In the genomic region with DNA sequence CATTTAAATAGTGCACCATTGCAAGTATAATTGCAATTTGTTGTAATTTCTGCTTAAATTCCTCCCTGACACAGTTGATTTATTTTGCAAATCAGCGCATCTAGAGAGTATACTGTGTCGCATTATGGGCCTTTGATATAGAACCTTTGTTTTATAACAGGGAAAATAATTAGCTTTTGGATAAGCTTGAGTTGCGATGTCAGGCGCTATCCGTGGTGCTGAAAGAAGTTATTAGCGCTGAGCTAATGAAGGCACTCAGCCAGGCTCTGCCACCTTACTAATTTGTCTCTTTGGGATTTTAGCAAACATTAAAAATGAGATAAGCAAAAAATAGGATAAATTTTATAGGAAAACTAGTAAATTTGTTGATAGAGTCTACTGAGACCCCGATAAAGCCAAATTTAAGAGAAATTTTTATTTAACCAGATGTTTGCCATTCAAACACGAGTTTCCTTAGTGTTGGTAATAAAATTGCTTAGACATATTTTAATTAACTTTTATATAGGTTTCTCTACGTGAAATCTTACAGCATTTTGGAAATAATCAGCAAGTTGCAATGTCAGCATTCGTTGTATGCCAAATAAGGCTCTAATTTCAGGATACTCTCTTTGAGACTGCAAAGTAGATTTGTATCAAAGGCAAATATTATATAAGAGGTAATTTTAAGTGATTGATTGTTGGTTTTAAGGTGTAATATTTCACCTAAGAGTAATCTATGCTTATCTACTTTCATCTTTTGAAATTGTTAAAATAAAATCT, we compare ENCODE assay signal across 9 cellular contexts.
DNase-seq lines count a peak whose midpoint lies in the region; ATAC-seq, FAIRE-seq and TF ChIP-seq lines count a peak whose summit lies in the region.
"Had no signal": no experiment of that assay in that cellular context is flagged by ENCODE, and none has a peak within 500 bp of the region (broad histone marks: within the 10 kb centered on the region; RNA-seq: fewer than 3 reads in every experiment).

No MANE protein-coding gene starts in this region.

- H3K27ac ChIP-seq in small intestine (ENCODE audit: low read depth in 1 of 2, low read length in 1 of 2) = no peak overlapping the region
- H3K27ac ChIP-seq in coronary artery = no peak overlapping the region
- H3K27ac ChIP-seq in spleen = no peak overlapping the region

- FAIRE-seq in small intestine (lab: Jason Lieb, UNC) = no peak

- intact Hi-C loops in Right ventricle myocardium inferior (cut with DNase I) = loop anchor here (5.0 kb wide), 1 partner anchor 1393 kb away; no protein-coding TSS in a partner anchor
- intact Hi-C loops in Right ventricle myocardium superior (cut with DNase I) = no loop called here
- intact Hi-C loops in spleen (cut with DNase I; ENCODE audit: low total_unique reads) = no loop called here

- TF ChIP-seq CTCF in coronary artery (IDR thresholded peaks at IDR 0.05) (no peak), spleen (IDR thresholded peaks at IDR 0.05 in 8 of 11, conservative IDR thresholded peaks at IDR 0.05 in 3 of 11) (no peak)

- H3K27me3 ChIP-seq in small intestine (ENCODE audit: control insufficient read depth in 2 of 2, insufficient read depth in 2 of 2, low read length in 2 of 2) = no peaks in the 10 kb centered on the region
- H3K27me3 ChIP-seq in spleen (replicated peaks in 1 of 7) = no peaks in the 10 kb centered on the region

- no peak for TF ChIP-seq POLR2A in spleen (IDR thresholded peaks at IDR 0.05)

- H3K9me3 ChIP-seq in small intestine (ENCODE audit: control insufficient read depth, low read depth) = no peaks in the 10 kb centered on the region
- H3K9me3 ChIP-seq in spleen = no peaks in the 10 kb centered on the region

- DNase-seq in Right ventricle myocardium inferior (ENCODE audit: missing footprints) (peak; percentile 45), Right ventricle myocardium superior (no peak), RKO (ENCODE audit: low spot score) (peak; percentile 65), fibroblast of peridontal ligament (ENCODE audit: extremely low read depth) (peak; percentile 0), small intestine (peak; percentile 3), coronary artery (ENCODE audit: low spot score) (no peak), spleen (no peak), NCI-H345 (lab: John Stamatoyannopoulos, UW) (no peak)
- DNase-seq: COR-L47 had no signal

- 17 to 25% (median 19%) methylated on average over 10 of the region's 10 CpGs for WGBS in small intestine, 3 donors
- WGBS in spleen, 5 donors = 20 to 25% (median 24%) methylated on average over 10 of the region's 10 CpGs

- H3K4me1 ChIP-seq in small intestine (ENCODE audit: control insufficient read depth in 2 of 2, insufficient read depth in 1 of 2, low read depth in 1 of 2, low read length in 1 of 2) (no peaks in the 10 kb centered on the region), spleen (no peaks in the 10 kb centered on the region)

- no peaks in the 10 kb centered on the region for H3K36me3 ChIP-seq in small intestine (ENCODE audit: control insufficient read depth in 2 of 2, insufficient read depth in 2 of 2, low read length in 2 of 2)
- H3K36me3 ChIP-seq in spleen = no peaks in the 10 kb centered on the region

- ATAC-seq in Right ventricle myocardium inferior = no peak
- ATAC-seq in Right ventricle myocardium superior (ENCODE audit: poor library complexity) = no peak

- no peak overlapping the region for H3K4me3 ChIP-seq in small intestine (ENCODE audit: low read depth in 1 of 2, low read length in 2 of 2)
- no peak overlapping the region for H3K4me3 ChIP-seq in coronary artery
- no peak overlapping the region for H3K4me3 ChIP-seq in spleen

Comparison
In these comparisons a context has a peak if more than half of its experiments do, and no peak if none do; other contexts are left out.
1. DNase-seq: peak in Right ventricle myocardium inferior (single experiment), RKO (single experiment), fibroblast of peridontal ligament (single experiment) and small intestine (single experiment); none in Right ventricle myocardium superior (single experiment), coronary artery (single experiment), spleen (single experiment) and NCI-H345 (single experiment).